In the genomic region with DNA sequence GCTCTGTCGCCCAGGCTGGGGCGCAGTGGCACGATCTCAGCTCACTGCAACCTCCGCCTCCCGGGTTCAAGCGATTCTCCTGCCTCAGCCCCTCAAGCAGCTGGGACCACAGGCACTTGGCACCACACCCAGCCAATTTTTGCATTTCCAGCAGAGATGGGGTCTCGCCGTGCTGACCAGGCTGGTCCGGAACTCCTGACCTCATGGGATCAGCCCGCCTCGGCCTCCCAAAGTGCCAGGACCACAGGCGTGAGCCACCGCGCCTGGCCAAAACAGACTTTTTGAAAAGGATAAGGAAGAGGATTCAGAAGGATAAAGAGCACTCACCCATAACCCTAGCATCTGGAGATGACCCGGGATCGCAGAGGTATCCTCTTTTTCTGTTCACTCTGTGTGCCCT, we compare ENCODE assay signal across 24 cellular contexts.
DNase-seq lines count a peak whose midpoint lies in the region; TF ChIP-seq lines count a peak whose summit lies in the region.
"Had no signal": no experiment of that assay in that cellular context is flagged by ENCODE, and none has a peak within 500 bp of the region (broad histone marks: within the 10 kb centered on the region; RNA-seq: fewer than 3 reads in every experiment).

No MANE protein-coding gene starts in this region.

- peaks cover 5% of the 10 kb centered on the region for H3K36me3 Mint-ChIP-seq in osteocyte (ENCODE audit: unreplicated experiment)
- H3K36me3 Mint-ChIP-seq: CD14-positive monocyte; CD4-positive, alpha-beta memory T cell; CD4-positive, CD25-positive, alpha-beta regulatory T cell; CD8-positive, alpha-beta memory T cell; CD8-positive, alpha-beta T cell had no signal

- no peak overlapping the region for H3K27ac Mint-ChIP-seq in osteocyte (ENCODE audit: unreplicated experiment)
- H3K27ac Mint-ChIP-seq: B cell; CD4-positive, alpha-beta memory T cell; CD4-positive, alpha-beta T cell; CD4-positive, CD25-positive, alpha-beta regulatory T cell; CD8-positive, alpha-beta T cell had no signal

- H3K27me3 Mint-ChIP-seq in osteocyte (ENCODE audit: unreplicated experiment), result no peaks in the 10 kb centered on the region
- H3K27me3 Mint-ChIP-seq: B cell; CD4-positive, alpha-beta memory T cell; CD4-positive, alpha-beta T cell; CD4-positive, CD25-positive, alpha-beta regulatory T cell had no signal

- TF ChIP-seq CTCF in osteocyte (IDR thresholded peaks at IDR 0.05), result no peak

- no peak overlapping the region for H3K4me3 Mint-ChIP-seq in osteocyte (ENCODE audit: unreplicated experiment)
- H3K4me3 Mint-ChIP-seq: B cell; CD14-positive monocyte; CD4-positive, alpha-beta memory T cell; CD4-positive, alpha-beta T cell; CD4-positive, CD25-positive, alpha-beta regulatory T cell; CD8-positive, alpha-beta memory T cell; CD8-positive, alpha-beta T cell had no signal

- H3K4me1 Mint-ChIP-seq in osteocyte (ENCODE audit: unreplicated experiment), result no peaks in the 10 kb centered on the region
- H3K4me1 Mint-ChIP-seq: B cell; CD14-positive monocyte; CD4-positive, CD25-positive, alpha-beta regulatory T cell; CD8-positive, alpha-beta memory T cell had no signal

- peaks cover 8% of the 10 kb centered on the region for H3K9me3 Mint-ChIP-seq in osteocyte (ENCODE audit: unreplicated experiment)
- H3K9me3 Mint-ChIP-seq: CD8-positive, alpha-beta T cell had no signal

- DNase-seq in osteocyte (ENCODE audit: extremely low spot score, unreplicated experiment), result peak; percentile 75
- no peak for DNase-seq in SHP77 treated with DMSO at 0.1 percent for 48 hours (lab: John Stamatoyannopoulos, UW)
- DNase-seq: 8988T; ACHN; AML-193; BE2C; C1 segment of cervical spinal cord; Caco-2; Calu3; CD4-positive, alpha-beta memory T cell; CD4-positive, alpha-beta T cell; CD4-positive, CD25-positive, alpha-beta regulatory T cell; CD8-positive, alpha-beta memory T cell; CD8-positive, alpha-beta T cell; COR-L47; DMS 273 treated with DMSO at 0.1 percent for 48 hours; DMS153; DMS53; DMS79; DMS79 treated with DMSO at 0.1 percent for 48 hours; DND-41; EL had no signal
